ENCODE assay signal across 9 cellular contexts in the genomic region with DNA sequence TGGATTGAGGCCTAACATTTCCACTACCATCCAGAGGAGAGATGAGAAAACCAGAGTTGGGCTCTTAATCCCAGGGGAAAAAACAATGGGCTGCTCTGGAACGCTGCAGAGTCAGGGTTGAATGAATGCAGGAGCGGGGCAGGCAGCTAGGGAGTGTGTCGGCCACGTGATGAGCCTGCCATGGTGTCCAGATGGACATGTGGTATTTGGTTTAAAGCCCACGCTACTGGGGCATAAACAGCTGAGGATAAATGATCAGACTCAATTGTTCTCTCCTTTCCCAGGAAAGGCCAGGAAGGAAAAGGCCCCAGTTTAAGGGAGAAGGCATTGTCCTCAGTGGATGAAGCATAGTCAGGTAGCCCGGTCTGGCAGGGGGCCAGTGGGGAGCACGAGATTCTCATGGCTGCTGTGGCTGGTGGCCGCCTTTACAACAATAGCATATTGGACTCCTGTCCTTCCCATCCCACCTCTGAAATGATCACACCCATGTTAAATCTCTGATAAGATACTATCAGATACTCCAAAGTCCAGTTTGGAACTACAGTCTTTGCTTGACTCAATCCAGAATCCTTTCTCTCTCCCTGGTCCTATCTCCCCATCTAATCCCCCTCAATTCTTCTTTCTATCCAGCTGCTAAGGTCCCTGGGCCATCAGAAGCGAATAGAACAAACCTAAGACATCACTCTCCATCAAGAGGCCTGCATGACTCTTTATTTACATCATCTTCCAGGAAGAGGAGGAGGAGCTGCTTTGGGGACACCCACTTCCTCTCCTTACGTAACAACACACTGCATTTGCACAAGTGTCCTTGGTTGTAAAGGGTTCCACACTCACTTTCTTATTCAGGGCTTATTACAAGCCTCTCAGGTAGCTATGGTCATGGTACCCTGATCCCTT. TPM values are rescaled to one million over a fixed set of nuclear protein-coding genes. Genes with fewer than 3 reads are reported as not detected.
DNase-seq lines count a peak whose midpoint lies in the region; FAIRE-seq and TF ChIP-seq lines count a peak whose summit lies in the region.
"Had no signal": no experiment of that assay in that cellular context is flagged by ENCODE, and none has a peak within 500 bp of the region (broad histone marks: within the 10 kb centered on the region; RNA-seq: fewer than 3 reads in every experiment).

No MANE protein-coding gene starts in this region.

- CTCF ChIA-PET in A673 (lab: Charles Lee), result no interaction called here

- TF ChIP-seq EP300 in esophagus muscularis mucosa (IDR thresholded peaks at IDR 0.05), result no peak

- POLR2A ChIA-PET in A673 (lab: Charles Lee; ENCODE audit: low non-redundant PET), result no interaction called here

- H3K27me3 ChIP-seq in small intestine (ENCODE audit: control insufficient read depth in 2 of 2, insufficient read depth in 2 of 2, low read length in 2 of 2), result no peaks in the 10 kb centered on the region
- peaks cover 0 to 17% (median 0%) of the 10 kb centered on the region in 4 donors for H3K27me3 ChIP-seq in esophagus muscularis mucosa
- H3K27me3 ChIP-seq in A673 (replicated peaks; ENCODE audit: insufficient read depth, low read depth, low read length, poor library complexity), result no peaks in the 10 kb centered on the region

- intact Hi-C loops in esophagus muscularis mucosa (cut with DNase I) (no loop called here), A673 (cut with micrococcal nuclease; ENCODE audit: unreplicated experiment) (no loop called here)

- peaks cover 3 to 4% of the 10 kb centered on the region in 2 donors for H3K4me1 ChIP-seq in small intestine (ENCODE audit: control insufficient read depth in 2 of 2, insufficient read depth in 1 of 2, low read depth in 1 of 2, low read length in 1 of 2)
- peaks cover 4 to 22% (median 15%) of the 10 kb centered on the region in 4 donors for H3K4me1 ChIP-seq in esophagus muscularis mucosa
- peaks cover 6% of the 10 kb centered on the region for H3K4me1 ChIP-seq in A673 (ENCODE audit: insufficient read depth, low read length, poor library complexity, severe bottlenecking)

- peak; percentile 38 for DNase-seq in NCI-H510A treated with DMSO at 0.1 percent for 48 hours (lab: John Stamatoyannopoulos, UW)
- DNase-seq in NCI-H510A (lab: John Stamatoyannopoulos, UW), result no peak
- DNase-seq in SIG-M5 (lab: John Stamatoyannopoulos, UW), result peak; percentile 43
- peak; percentile 57 for DNase-seq in fibroblast of mammary gland (ENCODE audit: low read depth)
- peak; percentile 56 for DNase-seq in small intestine
- DNase-seq in NCI-H1930 (lab: John Stamatoyannopoulos, UW), result no peak
- DNase-seq in esophagus muscularis mucosa (ENCODE audit: extremely low spot score), result no peak
- DNase-seq in A673 (ENCODE audit: low spot score), result no peak
- DNase-seq: SW 1271 had no signal

- TF ChIP-seq POLR2A in esophagus muscularis mucosa (IDR thresholded peaks at IDR 0.05; ENCODE audit: low read depth), result no peak

- no peaks in the 10 kb centered on the region for H3K9me3 ChIP-seq in small intestine (ENCODE audit: control insufficient read depth, low read depth)
- no peaks in the 10 kb centered on the region for H3K9me3 ChIP-seq in esophagus muscularis mucosa
- H3K9me3 ChIP-seq in A673 (ENCODE audit: low read depth, low read length, poor library complexity, severe bottlenecking), result no peaks in the 10 kb centered on the region

- H3K27ac ChIP-seq in small intestine (ENCODE audit: low read depth in 1 of 2, low read length in 1 of 2), result no peak overlapping the region
- peak overlapping the region in 1 of 4 donors; percentile 5 for H3K27ac ChIP-seq in esophagus muscularis mucosa (replicated peaks in 1 of 4)
- no peak overlapping the region for H3K27ac ChIP-seq in A673 (ENCODE audit: low read depth, low read length, poor library complexity, severe bottlenecking)

- BruUV-seq in A673 (replicated peaks; lab: Mats Ljungman, UMichigan), result no TSS peak

- TF ChIP-seq CTCF in fibroblast of mammary gland (conservative IDR thresholded peaks at IDR 0.05; ENCODE audit: control insufficient read depth, insufficient read depth, low read depth, low read length), result no peak
- TF ChIP-seq CTCF in esophagus muscularis mucosa (IDR thresholded peaks at IDR 0.05), result no peak
- no peak for TF ChIP-seq CTCF in A673 (conservative IDR thresholded peaks at IDR 0.05; ENCODE audit: low read depth, low read length)

- FAIRE-seq in small intestine (lab: Jason Lieb, UNC), result no peak

- 56 to 60% (median 58%) methylated on average over 10 of the region's 10 CpGs for WGBS in small intestine, 3 donors
- 64% methylated on average over 10 of the region's 10 CpGs for WGBS in esophagus muscularis mucosa

- H3K4me3 ChIP-seq in fibroblast of mammary gland (ENCODE audit: control insufficient read depth, low read depth, low read length), result no peak overlapping the region
- no peak overlapping the region for H3K4me3 ChIP-seq in small intestine (ENCODE audit: low read depth in 1 of 2, low read length in 2 of 2)
- H3K4me3 ChIP-seq in esophagus muscularis mucosa, result no peak overlapping the region
- no peak overlapping the region for H3K4me3 ChIP-seq in A673 (ENCODE audit: low read depth, low read length, poor library complexity, severe bottlenecking)

- no peaks in the 10 kb centered on the region for H3K36me3 ChIP-seq in small intestine (ENCODE audit: control insufficient read depth in 2 of 2, insufficient read depth in 2 of 2, low read length in 2 of 2)
- H3K36me3 ChIP-seq in esophagus muscularis mucosa, result no peaks in the 10 kb centered on the region
- no peaks in the 10 kb centered on the region for H3K36me3 ChIP-seq in A673 (ENCODE audit: insufficient read depth, low read length, poor library complexity, severe bottlenecking)

RNA-seq across cellular contexts. Expression of a gene that starts 20.4 kb away (rescaled TPM):
- 1 to 10 TPM in 1 of 3 donors, not detected in 2; 3.6 TPM for polyA plus RNA-seq in small intestine
- 1 to 10 TPM; 2.1 to 8.3 (median 4.3) TPM for total RNA-seq in esophagus muscularis mucosa
- not detected in 2 replicates for total RNA-seq in A673 (2021)

Comparison
In these comparisons a context has a peak if more than half of its experiments do, and no peak if none do; other contexts are left out.
1. DNase-seq: peak in NCI-H510A treated with DMSO at 0.1 percent for 48 hours (single experiment), SIG-M5 (single experiment), fibroblast of mammary gland (single experiment) and small intestine (single experiment); none in NCI-H510A (single experiment), NCI-H1930 (0 of 2), esophagus muscularis mucosa (single experiment) and A673 (single experiment).